ENCODE assay signal across 12 cellular contexts in genomic region chr12:56163533-56164344, GRCh38. TPM values are rescaled to one million over a fixed set of nuclear protein-coding genes. Genes with fewer than 3 reads are reported as not detected.
A peak's percentile ranks its signal among the peaks of the same experiment; 100 is the strongest.
DNase-seq lines count a peak whose midpoint lies in the region; ATAC-seq and TF ChIP-seq lines count a peak whose summit lies in the region.
"Had no signal": no experiment of that assay in that cellular context is flagged by ENCODE, and none has a peak within 500 bp of the region (broad histone marks: within the 10 kb centered on the region; RNA-seq: fewer than 3 reads in every experiment).

No MANE protein-coding gene starts in this region.

- no peak overlapping the region for H4K5ac ChIP-seq in mesendoderm (ENCODE audit: low read length)

- H2BK15ac ChIP-seq in mesendoderm (replicated peaks; ENCODE audit: low read depth): no peak overlapping the region

- no peak for TF ChIP-seq EP300 in gastroesophageal sphincter (IDR thresholded peaks at IDR 0.05)

- H3K4me3 ChIP-seq in cardiac muscle cell (no peak overlapping the region), gastroesophageal sphincter (no peak overlapping the region), tibial artery (no peak overlapping the region), mesendoderm (ENCODE audit: low read length) (no peak overlapping the region)

- peak in 1 of 2 donors; percentile 14 for TF ChIP-seq POLR2A in gastroesophageal sphincter (IDR thresholded peaks at IDR 0.05)

- no peak for TF ChIP-seq CTCF in cardiac muscle cell (IDR thresholded peaks at IDR 0.05; ENCODE audit: low read depth, low read length)
- TF ChIP-seq CTCF in WTC11 (IDR thresholded peaks at IDR 0.05): no peak
- no peak for TF ChIP-seq CTCF in gastroesophageal sphincter (IDR thresholded peaks at IDR 0.05)
- TF ChIP-seq CTCF in tibial artery (IDR thresholded peaks at IDR 0.05): no peak
- TF ChIP-seq CTCF in GM13977 (IDR thresholded peaks at IDR 0.05; ENCODE audit: extremely low read depth, insufficient read depth, missing control alignments): no peak

- peaks cover 81% of the 10 kb centered on the region for H3K36me3 Mint-ChIP-seq in WTC11

- no peaks in the 10 kb centered on the region for H3K27me3 ChIP-seq in cardiac muscle cell
- no peaks in the 10 kb centered on the region for H3K27me3 ChIP-seq in gastroesophageal sphincter
- H3K27me3 ChIP-seq in tibial artery: no peaks in the 10 kb centered on the region
- H3K27me3 ChIP-seq in mesendoderm (ENCODE audit: insufficient read depth, low read length, poor library complexity): no peaks in the 10 kb centered on the region

- intact Hi-C loops in left cardiac atrium (cut with DNase I) (no loop called here), tibial artery (cut with DNase I; ENCODE audit: low total_unique reads) (loop anchor here (5.0 kb wide), 1 partner anchor 36 kb away; the partner anchor contains the start of gene ESYT1)

- POLR2A ChIA-PET in WTC11 (lab: Charles Lee): interaction anchor here (0.5 to 7.2 kb wide), 14 partner anchors 8 to 190 kb away, joined by 3 to 104 read pairs (median 4); partner anchors contain the start of genes ERBB3, ESYT1, MYL6B and RAB5B

- no peak overlapping the region for H2BK120ac ChIP-seq in mesendoderm (ENCODE audit: low read depth, low read length)

- no peaks in the 10 kb centered on the region for H3K9me3 ChIP-seq in cardiac muscle cell (ENCODE audit: low read depth)
- no peaks in the 10 kb centered on the region for H3K9me3 ChIP-seq in gastroesophageal sphincter
- no peaks in the 10 kb centered on the region for H3K9me3 ChIP-seq in tibial artery

- H3K4me3 Mint-ChIP-seq in WTC11: no peak overlapping the region

- no peak for ATAC-seq in left cardiac atrium
- ATAC-seq in WTC11: peak; percentile 5
- ATAC-seq in gastroesophageal sphincter: no peak
- no peak for ATAC-seq in GM18520 (IDR thresholded peaks at IDR 0.05; ENCODE audit: unreplicated experiment)

- peaks cover 43% of the 10 kb centered on the region for H3K4me1 Mint-ChIP-seq in WTC11

- no peak overlapping the region for H3K4ac ChIP-seq in mesendoderm (ENCODE audit: low read depth, low read length)

- CTCF ChIA-PET in WTC11 (lab: Charles Lee): interaction anchor here (1.0 to 3.4 kb wide), 6 partner anchors 25 to 95 kb away, joined by 3 to 21 read pairs (median 9); partner anchors contain the start of genes ANKRD52, ESYT1, RNF41 and SMARCC2

- H3K4me2 ChIP-seq in mesendoderm (ENCODE audit: low read length): no peak overlapping the region

- H2AK5ac ChIP-seq in mesendoderm (ENCODE audit: low read length): no peak overlapping the region

- H3K27me3 Mint-ChIP-seq in WTC11 (ENCODE audit: low read depth): no peaks in the 10 kb centered on the region

- peaks cover 32% of the 10 kb centered on the region for H3K4me1 ChIP-seq in cardiac muscle cell (ENCODE audit: low read depth)
- H3K4me1 ChIP-seq in gastroesophageal sphincter: peaks cover 0 to 60% (median 18%) of the 10 kb centered on the region in 3 donors
- peaks cover 0 to 35% (median 28%) of the 10 kb centered on the region in 4 donors for H3K4me1 ChIP-seq in tibial artery
- H3K4me1 ChIP-seq in mesendoderm (ENCODE audit: control insufficient read depth, low read depth, low read length): peaks cover 17% of the 10 kb centered on the region

- in situ Hi-C loops in GM13977 (cut with MboI; ENCODE audit: low pct_unique_long_range_greater_than_20kb, low sequenced_read_pairs, unreplicated experiment): no loop called here

- H3K18ac ChIP-seq in mesendoderm (ENCODE audit: low read length): no peak overlapping the region

- 41 to 65% methylated on average over 8 to 9 of the region's 11 CpGs for WGBS in gastroesophageal sphincter (ENCODE audit: low coverage in 1 of 2), 2 donors
- WGBS in mesendoderm (ENCODE audit: extremely low coverage, insufficient coverage, low lambda C conversion rate): no CpG with 5 or more reads among the region's 11 CpGs

- no peaks in the 10 kb centered on the region for H3K9me3 Mint-ChIP-seq in WTC11

- no peak overlapping the region for H3K23ac ChIP-seq in mesendoderm (ENCODE audit: low read length)

- H3K27ac ChIP-seq in cardiac muscle cell: peak overlapping the region; percentile 100
- peak overlapping the region in 3 of 4 donors; percentile 75 to 96 (median 93) for H3K27ac ChIP-seq in gastroesophageal sphincter
- H3K27ac ChIP-seq in tibial artery: peak overlapping the region; percentile 95 to 99
- H3K27ac ChIP-seq in mesendoderm (ENCODE audit: low read depth, low read length): no peak overlapping the region

- H2BK5ac ChIP-seq in mesendoderm (ENCODE audit: low read length): no peak overlapping the region

- DNase-seq in cardiac muscle cell (ENCODE audit: low read depth in 1 of 2, low spot score in 1 of 2): peak in 1 of 2 donors; percentile 42
- DNase-seq in left cardiac atrium: no peak
- no peak for DNase-seq in WTC11 (ENCODE audit: low spot score)
- DNase-seq in tibial artery: no peak
- DNase-seq in GM13977 (ENCODE audit: low spot score): no peak
- no peak for DNase-seq in mesendoderm
- DNase-seq: activated CD4-positive, alpha-beta T cell treated with anti-CD3 and anti-CD28 coated beads, Interleukin-2, amount 50 U/mL, for 1 hour; amygdala; NCI-H1092; NCI-H510A treated with DMSO at 0.1 percent for 48 hours had no signal

- peaks cover 9% of the 10 kb centered on the region for H3K79me1 ChIP-seq in mesendoderm (ENCODE audit: low read length)

- H3K56ac ChIP-seq in mesendoderm (ENCODE audit: low read length): no peak overlapping the region

- H3K36me3 ChIP-seq in cardiac muscle cell: peaks cover 73% of the 10 kb centered on the region
- peaks cover 0 to 93% of the 10 kb centered on the region in 2 donors for H3K36me3 ChIP-seq in gastroesophageal sphincter
- peaks cover 75 to 98% (median 94%) of the 10 kb centered on the region in 3 donors for H3K36me3 ChIP-seq in tibial artery
- peaks cover 18% of the 10 kb centered on the region for H3K36me3 ChIP-seq in mesendoderm (ENCODE audit: control insufficient read depth, insufficient read depth, low read length)

- H3K27ac Mint-ChIP-seq in WTC11: peak overlapping the region; percentile 32

- H3K79me2 ChIP-seq in mesendoderm (ENCODE audit: control insufficient read depth, insufficient read depth, low read length): peaks cover 22% of the 10 kb centered on the region

- no peak overlapping the region for H3K9ac ChIP-seq in mesendoderm (ENCODE audit: low read length)

- no peak overlapping the region for H4K8ac ChIP-seq in mesendoderm (ENCODE audit: low read depth, low read length)

TF ChIP-seq in WTC11, 78 proteins besides CTCF, POLR2A, EP300 and RAD21 (continues in another document):
- TF ChIP-seq ZNF671 (CRISPR knock-in tag; IDR thresholded peaks at IDR 0.05) (peak; percentile 82), CREB1 (CRISPR knock-in tag; IDR thresholded peaks at IDR 0.05) (no peak), ESRRA (CRISPR knock-in tag; IDR thresholded peaks at IDR 0.05; ENCODE audit: borderline replicate concordance) (no peak)
- TF ChIP-seq, protein P1, sequence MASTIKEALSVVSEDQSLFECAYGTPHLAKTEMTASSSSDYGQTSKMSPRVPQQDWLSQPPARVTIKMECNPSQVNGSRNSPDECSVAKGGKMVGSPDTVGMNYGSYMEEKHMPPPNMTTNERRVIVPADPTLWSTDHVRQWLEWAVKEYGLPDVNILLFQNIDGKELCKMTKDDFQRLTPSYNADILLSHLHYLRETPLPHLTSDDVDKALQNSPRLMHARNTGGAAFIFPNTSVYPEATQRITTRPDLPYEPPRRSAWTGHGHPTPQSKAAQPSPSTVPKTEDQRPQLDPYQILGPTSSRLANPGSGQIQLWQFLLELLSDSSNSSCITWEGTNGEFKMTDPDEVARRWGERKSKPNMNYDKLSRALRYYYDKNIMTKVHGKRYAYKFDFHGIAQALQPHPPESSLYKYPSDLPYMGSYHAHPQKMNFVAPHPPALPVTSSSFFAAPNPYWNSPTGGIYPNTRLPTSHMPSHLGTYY (CRISPR knock-in tag; IDR thresholded peaks at IDR 0.05): peak; percentile 91; the same call in 1 of the 2 replicates

RNA-seq across cellular contexts. Expression of gene MYL6, which starts 5.6 kb away (rescaled TPM):
- total RNA-seq in cardiac muscle cell (2,618 and 4,325 TPM in 2 replicates), left cardiac atrium (1,000 to 10,000 TPM; 1,071 to 1,319 TPM), WTC11 (2021) (835 to 932 TPM (median 844 TPM) in 3 replicates), gastroesophageal sphincter (1,000 to 10,000 TPM; 5,300 to 6,545 (median 5,874) TPM)
- polyA plus RNA-seq in cardiac muscle cell: 3,866 and 6,680 TPM in 2 replicates
- polyA plus RNA-seq in mesendoderm (2013, experiment 1 of 2): 1,964 TPM
- polyA plus RNA-seq in mesendoderm (2013, experiment 2 of 2): 1,941 TPM

RNA-seq across cellular contexts. Expression of gene MYL6B, which starts 11.4 kb away (rescaled TPM):
- total RNA-seq in cardiac muscle cell (218 and 293 TPM in 2 replicates), left cardiac atrium (10 to 100 TPM; 40.5 to 42.5 TPM), WTC11 (2021) (171 to 180 TPM (median 173 TPM) in 3 replicates), gastroesophageal sphincter (10 to 100 TPM; 14.3 to 57.9 (median 28.0) TPM)
- polyA plus RNA-seq in cardiac muscle cell: 142 and 203 TPM in 2 replicates
- polyA plus RNA-seq in mesendoderm (2013, experiment 1 of 2): 121 TPM
- 137 TPM for polyA plus RNA-seq in mesendoderm (2013, experiment 2 of 2)

RNA-seq across cellular contexts. Expression of gene SMARCC2, which starts 25.5 kb away (rescaled TPM):
- 69.7 and 94.2 TPM in 2 replicates for total RNA-seq in cardiac muscle cell
- 79.6 and 104 TPM in 2 replicates for polyA plus RNA-seq in cardiac muscle cell
- 10 to 100 TPM; 65.2 to 68.5 TPM for total RNA-seq in left cardiac atrium
- 72.8 to 77.9 TPM (median 76.8 TPM) in 3 replicates for total RNA-seq in WTC11 (2021)
- total RNA-seq in gastroesophageal sphincter: 100 to 1,000 TPM in 1 of 4 donors, 10 to 100 TPM in 3; 76.5 to 109 (median 85.1) TPM
- 28.6 TPM for polyA plus RNA-seq in mesendoderm (2013, experiment 1 of 2)
- polyA plus RNA-seq in mesendoderm (2013, experiment 2 of 2): 30.8 TPM

RNA-seq across cellular contexts. Expression of gene ESYT1, which starts 35.7 kb away (rescaled TPM):
- total RNA-seq in cardiac muscle cell (103 and 107 TPM in 2 replicates), left cardiac atrium (10 to 100 TPM; 54.1 to 63.9 TPM), WTC11 (2021) (77.7 to 80.8 TPM (median 80.1 TPM) in 3 replicates), gastroesophageal sphincter (100 to 1,000 TPM; 128 to 234 (median 167) TPM)
- 52.0 and 70.6 TPM in 2 replicates for polyA plus RNA-seq in cardiac muscle cell
- 55.9 TPM for polyA plus RNA-seq in mesendoderm (2013, experiment 1 of 2)
- 55.7 TPM for polyA plus RNA-seq in mesendoderm (2013, experiment 2 of 2)

RNA-seq across cellular contexts. Expression of gene ZC3H10, which starts 45.7 kb away (rescaled TPM):
- total RNA-seq in cardiac muscle cell (5.4 and 7.5 TPM in 2 replicates), left cardiac atrium (1 to 10 TPM; 6.6 to 7.6 TPM), WTC11 (2021) (11.3 to 13.6 TPM (median 13.1 TPM) in 3 replicates), gastroesophageal sphincter (1 to 10 TPM; 5.0 to 7.4 (median 5.8) TPM)
- 7.2 and 10.6 TPM in 2 replicates for polyA plus RNA-seq in cardiac muscle cell
- polyA plus RNA-seq in mesendoderm (2013, experiment 1 of 2): 2.1 TPM
- 2.1 TPM for polyA plus RNA-seq in mesendoderm (2013, experiment 2 of 2)
